Comparison of ENCODE assay signal across 8 cellular contexts in the genomic region with DNA sequence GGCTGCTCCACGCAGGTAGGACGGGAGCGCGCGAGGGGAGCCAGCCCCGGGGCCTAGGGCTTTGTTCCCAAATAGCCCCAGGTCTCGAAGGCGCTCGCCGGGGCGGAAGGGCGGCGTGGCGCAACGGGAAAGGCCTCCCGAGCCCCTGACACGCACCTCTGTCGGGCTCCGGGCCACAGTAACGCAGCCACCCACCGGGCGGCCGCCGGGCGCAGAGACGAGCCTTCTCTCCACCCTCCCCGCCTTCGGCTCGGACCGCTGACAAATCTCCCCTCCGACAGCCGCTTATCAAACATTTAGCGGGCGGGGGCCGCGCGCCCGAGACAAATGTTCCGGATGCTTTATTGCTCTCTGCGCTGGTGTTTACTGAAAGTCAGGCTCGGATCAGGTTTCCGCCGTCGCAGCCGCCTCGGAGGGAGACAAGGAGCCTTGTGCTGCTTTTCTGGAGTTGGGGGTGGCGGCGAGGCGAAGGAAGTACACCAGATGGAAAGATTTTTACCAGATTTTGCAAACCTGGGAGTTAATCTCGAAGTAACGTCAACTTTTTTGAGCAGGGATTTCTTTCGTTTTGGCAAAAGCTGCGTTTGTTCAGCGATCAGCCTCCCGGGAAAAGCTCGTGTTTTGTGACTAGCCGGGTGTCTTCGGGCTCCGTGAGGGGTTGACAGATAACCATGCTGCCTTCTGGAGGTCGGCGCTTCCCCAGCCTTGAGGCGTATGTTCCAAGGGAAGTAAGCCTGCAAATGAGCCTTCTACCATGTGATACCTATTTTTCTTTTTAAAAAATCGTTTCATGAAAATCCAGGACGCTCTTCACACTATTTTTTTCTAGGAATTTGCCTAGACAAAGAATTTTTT. TPM values are rescaled to one million over a fixed set of nuclear protein-coding genes. Genes with fewer than 3 reads are reported as not detected.
DNase-seq lines count a peak whose midpoint lies in the region; ATAC-seq and TF ChIP-seq lines count a peak whose summit lies in the region.

No MANE protein-coding gene starts in this region.

- H3K36me3 ChIP-seq in adrenal gland (replicated peaks in 1 of 2) = no peaks in the 10 kb centered on the region

- peak; percentile 23 for DNase-seq in DMS153 treated with DMSO at 0.1 percent for 48 hours (lab: John Stamatoyannopoulos, UW; ENCODE audit: unreplicated experiment)
- no peak for DNase-seq in HL-60 (ENCODE audit: low read depth in 1 of 2, low spot score in 1 of 2)
- DNase-seq in SK-N-DZ (ENCODE audit: low spot score) = peak; percentile 71
- peak; percentile 61 to 83 (median 66) for DNase-seq in adrenal gland
- peak; percentile 70 for DNase-seq in left ventricle myocardium superior
- DNase-seq in progenitor cell of endocrine pancreas (ENCODE audit: low spot score, unreplicated experiment) = peak; percentile 55
- no peak for DNase-seq in OCI-M2 (lab: John Stamatoyannopoulos, UW; ENCODE audit: unreplicated experiment)

- H3K27ac ChIP-seq in HL-60 (replicated peaks) (no peak overlapping the region), adrenal gland (peak overlapping the region; percentile 74 to 97 (median 94))

- H3K4me3 ChIP-seq in HL-60 (replicated peaks; ENCODE audit: insufficient read depth, low read length) = peak overlapping the region; percentile 46
- H3K4me3 ChIP-seq in adrenal gland = peak overlapping the region; percentile 58 to 92 (median 70)

- no peaks in the 10 kb centered on the region for H3K9me3 ChIP-seq in adrenal gland (replicated peaks in 1 of 3)

- H3K9me3 Mint-ChIP-seq in progenitor cell of endocrine pancreas (ENCODE audit: low read depth) = no peaks in the 10 kb centered on the region

- intact Hi-C loops in adrenal gland (cut with DNase I) (no loop called here), left ventricle myocardium superior (cut with micrococcal nuclease) (no loop called here)

- ATAC-seq in GM21381 (IDR thresholded peaks at IDR 0.05; ENCODE audit: unreplicated experiment) = peak; percentile 30
- ATAC-seq in left ventricle myocardium superior = peak; percentile 19

- peak overlapping the region; percentile 91 for H3K4me3 Mint-ChIP-seq in progenitor cell of endocrine pancreas (ENCODE audit: low read depth)

- TF ChIP-seq CTCF in HL-60 (IDR thresholded peaks at IDR 0.05; ENCODE audit: insufficient read depth, low read length) (no peak), adrenal gland (IDR thresholded peaks at IDR 0.05) (peak in 1 of 6 experiments; percentile 23), progenitor cell of endocrine pancreas (IDR thresholded peaks at IDR 0.05; ENCODE audit: unreplicated experiment) (no peak)

- no peaks in the 10 kb centered on the region for H3K27me3 Mint-ChIP-seq in progenitor cell of endocrine pancreas

- peaks cover under 1% of the 10 kb centered on the region for H3K36me3 Mint-ChIP-seq in progenitor cell of endocrine pancreas (ENCODE audit: insufficient read depth)

- peaks cover 34% of the 10 kb centered on the region for H3K4me1 Mint-ChIP-seq in progenitor cell of endocrine pancreas (ENCODE audit: low read depth)

- TF ChIP-seq POLR2A in adrenal gland (IDR thresholded peaks at IDR 0.05) = peak in 1 of 2 donors; percentile 57

- H3K27ac Mint-ChIP-seq in progenitor cell of endocrine pancreas = peak overlapping the region; percentile 98

- peaks cover 21% of the 10 kb centered on the region for H3K27me3 ChIP-seq in HL-60 (ENCODE audit: insufficient read depth, poor library complexity, severe bottlenecking)
- H3K27me3 ChIP-seq in adrenal gland = no peaks in the 10 kb centered on the region

- 0 to 2% (median 0%) methylated on average over 36 to 64 of the region's 64 CpGs for WGBS in adrenal gland, 4 donors

- peaks cover 5 to 46% of the 10 kb centered on the region in 2 donors for H3K4me1 ChIP-seq in adrenal gland (replicated peaks in 1 of 2)

RNA-seq across cellular contexts. Expression of a gene that starts 1.0 kb away (rescaled TPM):
- 25.6 and 29.0 TPM in 2 replicates for polyA plus RNA-seq in SK-N-DZ (2014; cell fraction: cytosol; rRNA removed)
- polyA plus RNA-seq in SK-N-DZ (2014; cell fraction: nucleus; rRNA removed) = 31.1 and 46.0 TPM in 2 replicates
- 10 to 100 TPM in 4 of 8 donors, 1 to 10 TPM in 4; 7.1 to 14.4 (median 10.6) TPM for total RNA-seq in adrenal gland
- 1 to 10 TPM; 1.0 to 8.0 (median 1.8) TPM for polyA plus RNA-seq in adrenal gland
- 14.3 TPM for total RNA-seq in left ventricle myocardium superior
- total RNA-seq in progenitor cell of endocrine pancreas = 20.4 and 24.4 TPM in 2 replicates

Comparison
In these comparisons a context has a peak if more than half of its experiments do, and no peak if none do; other contexts are left out.
1. DNase-seq: peak in DMS153 treated with DMSO at 0.1 percent for 48 hours (single experiment), SK-N-DZ (single experiment), adrenal gland (7 of 7), left ventricle myocardium superior (single experiment) and progenitor cell of endocrine pancreas (single experiment); none in HL-60 (0 of 2) and OCI-M2 (single experiment).